In genomic region chr10:70364772-70365091, GRCh38 we compare ENCODE assay signal across 1 cellular context.
TF ChIP-seq lines count a peak whose summit lies in the region.

No MANE protein-coding gene starts in this region.

TF ChIP-seq in WTC11, 78 proteins besides CTCF, POLR2A, EP300 and RAD21 (continued from another document):
- TF ChIP-seq ZSCAN18 (CRISPR knock-in tag; IDR thresholded peaks at IDR 0.05) (no peak), FOXJ3 (CRISPR knock-in tag; IDR thresholded peaks at IDR 0.05; ENCODE audit: borderline replicate concordance) (no peak), ZNF671 (CRISPR knock-in tag; IDR thresholded peaks at IDR 0.05) (no peak), HMGXB4 (CRISPR knock-in tag; IDR thresholded peaks at IDR 0.05) (no peak), ZNF425 (CRISPR knock-in tag; conservative IDR thresholded peaks at IDR 0.05) (no peak), NFYB (CRISPR knock-in tag; conservative IDR thresholded peaks at IDR 0.05; ENCODE audit: low read depth) (no peak), ATF1 (CRISPR knock-in tag; IDR thresholded peaks at IDR 0.05) (no peak), NFATC4 (CRISPR knock-in tag; IDR thresholded peaks at IDR 0.05) (no peak), ZNF532 (CRISPR knock-in tag; IDR thresholded peaks at IDR 0.05; ENCODE audit: borderline replicate concordance) (no peak)
